In the genomic region with DNA sequence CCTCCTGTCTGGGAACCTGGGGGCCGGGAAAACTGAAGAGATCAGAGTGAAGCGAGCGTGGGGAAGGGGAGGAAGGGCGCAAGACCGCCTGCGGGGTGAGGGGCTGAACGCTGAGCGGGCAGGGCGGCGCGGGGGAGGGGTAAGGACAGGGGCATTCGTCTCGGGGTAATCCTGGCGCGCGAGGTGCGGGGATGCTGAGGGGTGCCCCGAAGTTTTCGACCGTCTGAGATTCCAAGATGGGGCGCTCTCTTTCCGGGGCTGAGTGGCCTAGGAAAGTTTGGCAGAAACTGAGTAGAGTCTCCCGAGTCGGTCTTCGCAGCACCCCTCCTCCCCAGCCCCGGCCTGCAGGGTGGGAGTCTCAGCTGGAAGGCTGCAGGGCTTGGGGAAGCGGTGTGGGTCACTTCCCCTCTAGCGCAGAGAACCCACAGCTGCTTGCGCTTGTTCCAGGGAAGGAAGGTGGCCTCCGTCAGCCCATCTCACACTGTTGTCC, we compare ENCODE assay signal across 8 cellular contexts. TPM values are rescaled to one million over a fixed set of nuclear protein-coding genes. Genes with fewer than 3 reads are reported as not detected.
DNase-seq lines count a peak whose midpoint lies in the region; ATAC-seq, FAIRE-seq and TF ChIP-seq lines count a peak whose summit lies in the region.

No MANE protein-coding gene starts in this region.

- H3K4me1 Mint-ChIP-seq in activated T-cell treated with anti-CD3 and anti-CD28 coated beads, Interleukin-2, amount 50 U/mL, for 72 hours (ENCODE audit: low read depth) = peaks cover 56% of the 10 kb centered on the region

- WGBS in spleen, 5 donors = 1 to 4% (median 3%) methylated on average over 17 to 30 of the region's 30 CpGs

- H3K4me1 ChIP-seq in spleen = peaks cover 27 to 84% (median 68%) of the 10 kb centered on the region in 6 donors

- no peaks in the 10 kb centered on the region for H3K27me3 Mint-ChIP-seq in activated T-cell treated with anti-CD3 and anti-CD28 coated beads, Interleukin-2, amount 50 U/mL, for 72 hours (ENCODE audit: low read depth)

- H3K36me3 Mint-ChIP-seq in activated T-cell treated with anti-CD3 and anti-CD28 coated beads, Interleukin-2, amount 50 U/mL, for 72 hours (ENCODE audit: insufficient read depth in 2 of 2) = peaks cover 5 to 9% of the 10 kb centered on the region in 2 donors

- in situ Hi-C loops in GM13976 (cut with MboI; ENCODE audit: low sequenced_read_pairs, unreplicated experiment) = no loop called here

- no peak for TF ChIP-seq CTCF in spleen (IDR thresholded peaks at IDR 0.05 in 8 of 11, conservative IDR thresholded peaks at IDR 0.05 in 3 of 11)
- TF ChIP-seq CTCF in GM13976 (IDR thresholded peaks at IDR 0.05; ENCODE audit: borderline replicate concordance, control extremely low read depth, extremely low read depth, insufficient read depth, missing control alignments) = no peak

- ATAC-seq in Right ventricle myocardium inferior = peak; percentile 9
- no peak for ATAC-seq in activated T-cell treated with anti-CD3 and anti-CD28 coated beads, Interleukin-2, amount 50 U/mL, for 72 hours (replicated peaks in 1 of 2)

- H3K4me3 Mint-ChIP-seq in activated T-cell treated with anti-CD3 and anti-CD28 coated beads, Interleukin-2, amount 50 U/mL, for 72 hours = peak overlapping the region; percentile 85 to 89

- H3K27me3 ChIP-seq in spleen (replicated peaks in 1 of 7) = no peaks in the 10 kb centered on the region

- H3K9me3 ChIP-seq in spleen = no peaks in the 10 kb centered on the region

- H3K4me3 ChIP-seq in spleen = peak overlapping the region; percentile 44 to 75 (median 56)

- DNase-seq in Right ventricle myocardium inferior (ENCODE audit: missing footprints) = peak; percentile 74
- DNase-seq in cardiac septum (ENCODE audit: low spot score) = no peak
- peak in 1 of 2 donors; percentile 21 for DNase-seq in activated T-cell treated with anti-CD3 and anti-CD28 coated beads, Interleukin-2, amount 50 U/mL, for 72 hours
- peak; percentile 21 to 44 for DNase-seq in hippocampal formation (lab: John Stamatoyannopoulos, UW)
- DNase-seq in spleen = peak; percentile 84
- DNase-seq in GM13976 (ENCODE audit: low spot score) = no peak
- DNase-seq in H54 (ENCODE audit: insufficient read length, low spot score) = no peak
- no peak for DNase-seq in activated CD4-positive, CD25-positive, alpha-beta regulatory T cell (lab: John Stamatoyannopoulos, UW)

- no peak for TF ChIP-seq POLR2A in spleen (IDR thresholded peaks at IDR 0.05)
- TF ChIP-seq POLR2A in H54 (IDR thresholded peaks at IDR 0.05; ENCODE audit: low read depth, low read length) = no peak

- H3K9me3 Mint-ChIP-seq in activated T-cell treated with anti-CD3 and anti-CD28 coated beads, Interleukin-2, amount 50 U/mL, for 72 hours = no peaks in the 10 kb centered on the region

- no peak overlapping the region for H3K27ac Mint-ChIP-seq in activated T-cell treated with anti-CD3 and anti-CD28 coated beads, Interleukin-2, amount 50 U/mL, for 72 hours

- H3K27ac ChIP-seq in spleen = peak overlapping the region in 5 of 8 donors; percentile 29 to 86 (median 82)

- peaks cover 0 to 29% (median 14%) of the 10 kb centered on the region in 6 donors for H3K36me3 ChIP-seq in spleen

- intact Hi-C loops in Right ventricle myocardium inferior (cut with DNase I) (loop anchor here (1.0 to 5.0 kb wide), 6 partner anchors 29 to 243 kb away; a partner anchor contains a TSS), cardiac septum (cut with DNase I) (loop anchor here (2.0 to 5.0 kb wide), 2 partner anchors 29 to 148 kb away; a partner anchor contains a TSS), spleen (cut with DNase I; ENCODE audit: low total_unique reads) (loop anchor here (5.0 to 10.0 kb wide), 3 partner anchors 83 to 241 kb away; a partner anchor contains a TSS)

- no peak for FAIRE-seq in H54 (lab: Jason Lieb, UNC)

RNA-seq across cellular contexts. Expression of a gene that starts 0.6 kb away (rescaled TPM):
- total RNA-seq in Right ventricle myocardium inferior (39.2 TPM), cardiac septum (17.9 TPM), spleen (10 to 100 TPM; 15.0 to 22.7 (median 21.0) TPM)
- 1 to 10 TPM; 5.3 to 7.2 TPM for total RNA-seq in activated T-cell treated with anti-CD3 and anti-CD28 coated beads, Interleukin-2, amount 50 U/mL, for 72 hours
- 1 to 10 TPM; 2.7 to 5.5 (median 4.0) TPM for polyA plus RNA-seq in spleen

RNA-seq across cellular contexts. Expression of a gene that starts 10.5 kb away (rescaled TPM):
- total RNA-seq in Right ventricle myocardium inferior = 747 TPM
- total RNA-seq in cardiac septum = 575 TPM
- 1,000 to 10,000 TPM; 1,255 to 1,305 TPM for total RNA-seq in activated T-cell treated with anti-CD3 and anti-CD28 coated beads, Interleukin-2, amount 50 U/mL, for 72 hours
- 1,000 to 10,000 TPM in 1 of 7 donors, 100 to 1,000 TPM in 6; 311 to 1,013 (median 730) TPM for total RNA-seq in spleen
- 1,000 to 10,000 TPM; 2,252 to 3,463 (median 3,460) TPM for polyA plus RNA-seq in spleen

Comparison
In these comparisons a context has a peak if more than half of its experiments do, and no peak if none do; other contexts are left out.
1. DNase-seq: peak in Right ventricle myocardium inferior (single experiment), hippocampal formation (2 of 2) and spleen (single experiment); none in cardiac septum (single experiment), GM13976 (single experiment), H54 (single experiment) and activated CD4-positive, CD25-positive, alpha-beta regulatory T cell (0 of 4).